8 cellular contexts compared by ENCODE assay signal in the genomic region with DNA sequence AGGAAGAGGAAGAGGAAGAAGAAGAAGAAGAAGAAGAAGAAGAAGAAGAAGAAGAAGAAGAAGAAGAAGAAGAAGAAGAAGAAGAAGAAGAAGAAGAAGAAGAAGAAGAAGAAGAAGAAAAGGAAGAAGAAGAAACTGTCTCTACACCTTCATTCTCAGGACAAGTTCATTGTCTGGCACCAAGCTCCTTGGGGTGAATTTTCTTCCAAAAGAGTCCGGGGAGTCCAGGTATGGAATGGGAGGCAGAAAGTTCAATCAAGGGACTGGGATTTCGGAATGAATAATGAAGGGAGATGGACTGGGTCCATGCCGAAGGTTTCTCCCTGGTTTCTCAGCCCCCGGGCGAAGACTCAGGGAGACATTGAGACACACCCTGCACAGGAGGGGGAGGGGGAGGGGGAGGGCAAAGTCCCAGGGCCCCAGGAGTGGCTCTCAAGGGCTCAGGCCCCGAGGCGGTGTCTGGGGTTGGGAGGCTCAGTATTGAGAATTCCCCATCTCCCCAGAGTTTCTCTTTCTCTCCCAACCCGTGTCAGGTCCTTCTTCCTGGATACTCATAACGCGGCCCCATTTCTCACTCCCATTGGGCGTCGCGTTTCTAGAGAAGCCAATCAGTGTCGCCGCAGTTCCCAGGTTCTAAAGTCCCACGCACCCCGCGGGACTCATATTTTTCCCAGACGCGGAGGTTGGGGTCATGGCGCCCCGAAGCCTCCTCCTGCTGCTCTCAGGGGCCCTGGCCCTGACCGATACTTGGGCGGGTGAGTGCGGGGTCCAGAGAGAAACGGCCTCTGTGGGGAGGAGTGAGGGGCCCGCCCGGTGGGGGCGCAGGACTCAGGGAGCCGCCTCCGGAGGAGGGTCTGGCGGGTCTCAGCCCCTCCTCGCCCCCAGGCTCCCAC. TPM values are rescaled to one million over a fixed set of nuclear protein-coding genes. Genes with fewer than 3 reads are reported as not detected.
DNase-seq lines count a peak whose midpoint lies in the region; ATAC-seq, FAIRE-seq and TF ChIP-seq lines count a peak whose summit lies in the region.

Gene HLA-F (plus strand): TSS at position 662 of the 893 bp plus-strand sequence. CDS start 30 bp downstream, at position 692.

- peak within 1 kb of the TSS; percentile 96 to 99 (median 98) for H3K27ac Mint-ChIP-seq in CD4-positive, alpha-beta memory T cell

- H3K36me3 ChIP-seq in CD4-positive, alpha-beta memory T cell (ENCODE audit: insufficient read depth, low read length) = peaks cover 38% of the 10 kb centered on the region
- no peaks in the 10 kb centered on the region for H3K36me3 ChIP-seq in cardiac muscle cell
- H3K36me3 ChIP-seq in pancreas = no peaks in the 10 kb centered on the region
- no peaks in the 10 kb centered on the region for H3K36me3 ChIP-seq in thymus (ENCODE audit: control insufficient read depth, insufficient read depth)

- H3K36me3 Mint-ChIP-seq in CD4-positive, alpha-beta memory T cell = peaks cover 41 to 48% of the 10 kb centered on the region in 2 donors

- CTCF ChIA-PET in CD4-positive, alpha-beta memory T cell (lab: Charles Lee; ENCODE audit: partially characterized antibody) = interaction anchor here (0.7 to 3.1 kb wide), 8 partner anchors 10 to 73 kb away, joined by 3 to 16 read pairs (median 3); no protein-coding TSS in a partner anchor

- FAIRE-seq in pancreas (lab: Jason Lieb, UNC) = peak; percentile 73

- H3K9me3 ChIP-seq in CD4-positive, alpha-beta memory T cell (ENCODE audit: control insufficient read depth in 1 of 2, low read length in 2 of 2) = no peaks in the 10 kb centered on the region
- H3K9me3 ChIP-seq in cardiac muscle cell (ENCODE audit: low read depth) (no peaks in the 10 kb centered on the region), pancreas (no peaks in the 10 kb centered on the region), thymus (ENCODE audit: control insufficient read depth) (no peaks in the 10 kb centered on the region)

- intact Hi-C loops in CD4-positive, alpha-beta memory T cell (cut with micrococcal nuclease) = loop anchor here (2.0 to 5.0 kb wide), 4 partner anchors 14 to 244 kb away; no protein-coding TSS in a partner anchor
- intact Hi-C loops in pancreas (cut with DNase I) = no loop called here

- peak within 1 kb of the TSS; percentile 94 to 98 (median 96) for H3K4me3 Mint-ChIP-seq in CD4-positive, alpha-beta memory T cell

- TF ChIP-seq CTCF in cardiac muscle cell (IDR thresholded peaks at IDR 0.05; ENCODE audit: low read depth, low read length) = peak; percentile 18
- no peak for TF ChIP-seq CTCF in pancreas (IDR thresholded peaks at IDR 0.05)

- H3K27ac ChIP-seq in CD4-positive, alpha-beta memory T cell (ENCODE audit: low read depth, low read length) = peak within 1 kb of the TSS; percentile 100
- no peak within 1 kb of the TSS for H3K27ac ChIP-seq in cardiac muscle cell
- peak within 1 kb of the TSS in 3 of 4 donors; percentile 13 to 70 (median 55) for H3K27ac ChIP-seq in pancreas
- peak within 1 kb of the TSS; percentile 93 for H3K27ac ChIP-seq in thymus (ENCODE audit: low read depth)

- H3K27me3 ChIP-seq in CD4-positive, alpha-beta memory T cell (ENCODE audit: insufficient read depth, low read length) = no peaks in the 10 kb centered on the region
- H3K27me3 ChIP-seq in cardiac muscle cell (peaks cover 70% of the 10 kb centered on the region), pancreas (no peaks in the 10 kb centered on the region), thymus (ENCODE audit: control insufficient read depth, insufficient read depth) (no peaks in the 10 kb centered on the region)

- peak within 1 kb of the TSS; percentile 95 for H3K4me3 ChIP-seq in CD4-positive, alpha-beta memory T cell (ENCODE audit: low read length in 2 of 2)
- H3K4me3 ChIP-seq in cardiac muscle cell (peak within 1 kb of the TSS; percentile 44), pancreas (peak within 1 kb of the TSS; percentile 64 to 79 (median 74)), thymus (ENCODE audit: low read length) (peak within 1 kb of the TSS; percentile 84)

- H3K9me3 Mint-ChIP-seq in CD4-positive, alpha-beta memory T cell = no peaks in the 10 kb centered on the region

- POLR2A ChIA-PET in CD4-positive, alpha-beta memory T cell (lab: Charles Lee; ENCODE audit: partially characterized antibody) = interaction anchor here (0.7 to 3.1 kb wide), 13 partner anchors 8 to 343 kb away, joined by 3 to 26 read pairs (median 5); no protein-coding TSS in a partner anchor

- H3K27me3 Mint-ChIP-seq in CD4-positive, alpha-beta memory T cell = no peaks in the 10 kb centered on the region

- peaks cover 57% of the 10 kb centered on the region for H3K4me1 ChIP-seq in CD4-positive, alpha-beta memory T cell (ENCODE audit: insufficient read depth, low read length)
- H3K4me1 ChIP-seq in cardiac muscle cell (ENCODE audit: low read depth) (no peaks in the 10 kb centered on the region), pancreas (no peaks in the 10 kb centered on the region), thymus (ENCODE audit: control insufficient read depth, insufficient read depth, low read length) (no peaks in the 10 kb centered on the region)

- peak; percentile 88 to 91 (median 90) for DNase-seq in CD4-positive, alpha-beta memory T cell
- peak; percentile 62 for DNase-seq in activated naive CD8-positive, alpha-beta T cell treated with anti-CD3 and anti-CD28 coated beads, Interleukin-2, amount 50 U/mL, for 16 hours (ENCODE audit: low read depth, low spot score)
- DNase-seq in cardiac muscle cell (ENCODE audit: low read depth in 1 of 2, low spot score in 1 of 2) (peak; percentile 81 to 83), pancreas (peak; percentile 52 to 84 (median 76))

- H3K4me1 Mint-ChIP-seq in CD4-positive, alpha-beta memory T cell = peaks cover 31 to 74% (median 40%) of the 10 kb centered on the region in 4 donors

- 4 to 8% methylated on average over 33 of the region's 33 CpGs for WGBS in pancreas, 2 donors
- 5% methylated on average over 33 of the region's 33 CpGs for WGBS in thymus

- ATAC-seq in GM19452 (IDR thresholded peaks at IDR 0.05; ENCODE audit: unreplicated experiment) (peak; percentile 87), HG03571 (IDR thresholded peaks at IDR 0.05; ENCODE audit: unreplicated experiment) (peak; percentile 87), SK-N-SH treated with all-trans-retinoic acid at 6 μM for 48 hours (peak; percentile 100), pancreas (peak; percentile 95 to 99 (median 96))

TF ChIP-seq in SK-N-SH treated with all-trans-retinoic acid at 6 μM for 48 hours, 23 proteins besides CTCF, POLR2A, EP300 and RAD21:
- no peak for TF ChIP-seq PATZ1 (CRISPR knock-in tag; IDR thresholded peaks at IDR 0.05; ENCODE audit: borderline replicate concordance)
- no peak for TF ChIP-seq ZFP30 (CRISPR knock-in tag; IDR thresholded peaks at IDR 0.05)
- no peak for TF ChIP-seq ZNF8 (CRISPR knock-in tag; IDR thresholded peaks at IDR 0.05)
- no peak for TF ChIP-seq SNAI2 (CRISPR knock-in tag; IDR thresholded peaks at IDR 0.05)
- no peak for TF ChIP-seq ESRRG (CRISPR knock-in tag; IDR thresholded peaks at IDR 0.05)
- no peak for TF ChIP-seq ISL1 (CRISPR knock-in tag; IDR thresholded peaks at IDR 0.05)
- TF ChIP-seq, protein P1, sequence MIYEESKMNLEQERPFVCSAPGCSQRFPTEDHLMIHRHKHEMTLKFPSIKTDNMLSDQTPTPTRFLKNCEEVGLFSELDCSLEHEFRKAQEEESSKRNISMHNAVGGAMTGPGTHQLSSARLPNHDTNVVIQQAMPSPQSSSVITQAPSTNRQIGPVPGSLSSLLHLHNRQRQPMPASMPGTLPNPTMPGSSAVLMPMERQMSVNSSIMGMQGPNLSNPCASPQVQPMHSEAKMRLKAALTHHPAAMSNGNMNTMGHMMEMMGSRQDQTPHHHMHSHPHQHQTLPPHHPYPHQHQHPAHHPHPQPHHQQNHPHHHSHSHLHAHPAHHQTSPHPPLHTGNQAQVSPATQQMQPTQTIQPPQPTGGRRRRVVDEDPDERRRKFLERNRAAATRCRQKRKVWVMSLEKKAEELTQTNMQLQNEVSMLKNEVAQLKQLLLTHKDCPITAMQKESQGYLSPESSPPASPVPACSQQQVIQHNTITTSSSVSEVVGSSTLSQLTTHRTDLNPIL (CRISPR knock-in tag; IDR thresholded peaks at IDR 0.05; ENCODE audit: low read depth) = no peak
- TF ChIP-seq PPARA (CRISPR knock-in tag; IDR thresholded peaks at IDR 0.05; ENCODE audit: borderline replicate concordance) = no peak
TF ChIP-seq in SK-N-SH treated with all-trans-retinoic acid at 6 μM for 48 hours: peak in this region for 0.

RNA-seq across cellular contexts. Expression of gene HLA-F, which starts in this region (rescaled TPM):
- 100 to 1,000 TPM; 573 to 585 TPM for total RNA-seq in CD4-positive, alpha-beta memory T cell
- polyA plus RNA-seq in CD4-positive, alpha-beta memory T cell = 100 to 1,000 TPM; 379 to 418 TPM
- total RNA-seq in cardiac muscle cell = 0.78 and 1.5 TPM in 2 replicates
- polyA plus RNA-seq in cardiac muscle cell = 0.29 and 0.84 TPM in 2 replicates
- 10 to 100 TPM in 4 of 6 donors, 1 to 10 TPM in 2; 6.1 to 33.8 (median 12.7) TPM for total RNA-seq in pancreas
- polyA plus RNA-seq in pancreas = 10 to 100 TPM; 30.1 to 72.6 TPM
- 530 TPM for polyA plus RNA-seq in thymus

Comparison
In these comparisons a context has a peak if more than half of its experiments do, and no peak if none do; other contexts are left out.
1. RNA of gene HLA-F (total RNA-seq): 573 to 585 TPM in CD4-positive, alpha-beta memory T cell; 6.1 to 33.8 TPM in pancreas and 0.78 to 1.5 TPM in cardiac muscle cell; every median in the first group is over 10 times any median in the second.
2. RNA of gene HLA-F (polyA plus RNA-seq): 530 TPM in thymus (single experiment), 379 to 418 TPM in CD4-positive, alpha-beta memory T cell and 30.1 to 72.6 TPM in pancreas; 0.29 to 0.84 TPM in cardiac muscle cell; every median in the first group is over 10 times any median in the second.
3. H3K4me3 ChIP-seq: peak in every context shown above with its lines; median percentile 95 in CD4-positive, alpha-beta memory T cell; 84 in thymus; 74 in pancreas; 44 in cardiac muscle cell.
4. Peak in every context shown above with its lines, with median percentiles within 50 percentile points of each other: DNase-seq and ATAC-seq.